In genomic region chr1:173407846-173408245, GRCh38 we compare ENCODE assay signal across 25 cellular contexts.
"Had no signal": no experiment of that assay in that cellular context is flagged by ENCODE, and none has a peak within 500 bp of the region (broad histone marks: within the 10 kb centered on the region; RNA-seq: fewer than 3 reads in every experiment).

No MANE protein-coding gene starts in this region.

- H3K9me3 ChIP-seq: left ventricle myocardium inferior, lower lobe of right lung, neutrophil, psoas muscle, right lobe of liver, spleen, stomach, thoracic aorta, transverse colon had no signal

- H3K36me3 ChIP-seq: left ventricle myocardium inferior, lower lobe of right lung, right lobe of liver, thoracic aorta, transverse colon had no signal

- H2AFZ ChIP-seq: hepatocyte had no signal

- H3K79me2 ChIP-seq: hepatocyte had no signal

- ATAC-seq: left cardiac atrium, lower lobe of right lung, psoas muscle, right lobe of liver had no signal

- H3K27me3 ChIP-seq: dorsolateral prefrontal cortex, hepatocyte, neutrophil, right lobe of liver, spleen, stomach, transverse colon had no signal

- H3K4me1 ChIP-seq: right lobe of liver had no signal

- DNase-seq: cortex of kidney; dorsolateral prefrontal cortex; effector CD8-positive, alpha-beta T cell; foreskin melanocyte; head of caudate nucleus; kidney; left cardiac atrium; left ventricle myocardium inferior; lower lobe of right lung; mesenchymal stem cell; midbrain; psoas muscle; retina; right lobe of liver; spleen; stimulated activated CD4-positive, alpha-beta T cell treated with anti-CD3 and anti-CD28 coated beads, Interleukin-15, amount 100 ng/mL, for 24 hours; stimulated activated CD4-positive, alpha-beta T cell treated with anti-CD3 and anti-CD28 coated beads, Interleukin-1b, Interleukin-23, amount 100 ng/mL, for 48 hours; stimulated activated CD4-positive, alpha-beta T cell treated with anti-CD3 and anti-CD28 coated beads, Interleukin-4, amount 100 ng/mL, for 24 hours; stimulated activated naive CD4-positive, alpha-beta T cell; stomach; substantia nigra; transverse colon had no signal

- H3K4me3 ChIP-seq: dorsolateral prefrontal cortex, hepatocyte, left ventricle myocardium inferior, lower lobe of right lung, psoas muscle, right lobe of liver, stomach, thoracic aorta had no signal

- H3K4me2 ChIP-seq: hepatocyte had no signal

- H3K27ac ChIP-seq: dorsolateral prefrontal cortex, hepatocyte, left ventricle myocardium inferior, lower lobe of right lung, neutrophil, psoas muscle, right lobe of liver, stomach, thoracic aorta had no signal
